In genomic region chr2:26961603-26962184, GRCh38 we compare ENCODE assay signal across 1 cellular context.
TF ChIP-seq lines count a peak whose summit lies in the region.

No MANE protein-coding gene starts in this region.

TF ChIP-seq in HEK293, 187 proteins besides CTCF, POLR2A, EP300 and RAD21 (continued from another document and continues in another):
- TF ChIP-seq ZNF639 (tag by site-specific recombination; IDR thresholded peaks at IDR 0.05), result no peak
- TF ChIP-seq ZNF76 (tag by site-specific recombination; IDR thresholded peaks at IDR 0.05; ENCODE audit: borderline replicate concordance, low read depth), result no peak
- no peak for TF ChIP-seq ZFP69B (tag by site-specific recombination; IDR thresholded peaks at IDR 0.05)
- TF ChIP-seq ZSCAN30 (tag by site-specific recombination; IDR thresholded peaks at IDR 0.05), result 0 out of 2 replicates have a peak, but pooled peaks have one; percentile 45
- TF ChIP-seq, protein P1, sequence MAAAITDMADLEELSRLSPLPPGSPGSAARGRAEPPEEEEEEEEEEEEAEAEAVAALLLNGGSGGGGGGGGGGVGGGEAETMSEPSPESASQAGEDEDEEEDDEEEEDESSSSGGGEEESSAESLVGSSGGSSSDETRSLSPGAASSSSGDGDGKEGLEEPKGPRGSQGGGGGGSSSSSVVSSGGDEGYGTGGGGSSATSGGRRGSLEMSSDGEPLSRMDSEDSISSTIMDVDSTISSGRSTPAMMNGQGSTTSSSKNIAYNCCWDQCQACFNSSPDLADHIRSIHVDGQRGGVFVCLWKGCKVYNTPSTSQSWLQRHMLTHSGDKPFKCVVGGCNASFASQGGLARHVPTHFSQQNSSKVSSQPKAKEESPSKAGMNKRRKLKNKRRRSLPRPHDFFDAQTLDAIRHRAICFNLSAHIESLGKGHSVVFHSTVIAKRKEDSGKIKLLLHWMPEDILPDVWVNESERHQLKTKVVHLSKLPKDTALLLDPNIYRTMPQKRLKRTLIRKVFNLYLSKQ (tag by site-specific recombination; IDR thresholded peaks at IDR 0.05; ENCODE audit: borderline replicate concordance), result no peak
- no peak for TF ChIP-seq PRDM2 (tag by site-specific recombination; IDR thresholded peaks at IDR 0.05; ENCODE audit: borderline replicate concordance)
- TF ChIP-seq, protein P2, sequence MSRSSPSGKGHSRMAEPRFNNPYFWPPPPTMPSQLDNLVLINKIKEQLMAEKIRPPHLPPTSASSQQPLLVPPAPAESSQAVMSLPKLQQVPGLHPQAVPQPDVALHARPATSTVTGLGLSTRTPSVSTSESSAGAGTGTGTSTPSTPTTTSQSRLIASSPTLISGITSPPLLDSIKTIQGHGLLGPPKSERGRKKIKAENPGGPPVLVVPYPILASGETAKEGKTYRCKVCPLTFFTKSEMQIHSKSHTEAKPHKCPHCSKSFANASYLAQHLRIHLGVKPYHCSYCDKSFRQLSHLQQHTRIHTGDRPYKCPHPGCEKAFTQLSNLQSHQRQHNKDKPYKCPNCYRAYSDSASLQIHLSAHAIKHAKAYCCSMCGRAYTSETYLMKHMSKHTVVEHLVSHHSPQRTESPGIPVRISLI (tag by site-specific recombination; IDR thresholded peaks at IDR 0.05), result no peak
- TF ChIP-seq ZNF302 (tag by site-specific recombination; IDR thresholded peaks at IDR 0.05; ENCODE audit: low read depth), result no peak
- no peak for TF ChIP-seq GLI4 (tag by site-specific recombination; IDR thresholded peaks at IDR 0.05)
- no peak for TF ChIP-seq REPIN1 (tag by site-specific recombination; IDR thresholded peaks at IDR 0.05; ENCODE audit: low read depth)
- no peak for TF ChIP-seq PBX3 (CRISPR knock-in tag; IDR thresholded peaks at IDR 0.05)
- no peak for TF ChIP-seq ZNF214 (tag by site-specific recombination; IDR thresholded peaks at IDR 0.05; ENCODE audit: borderline replicate concordance)
- TF ChIP-seq SP3 (tag by site-specific recombination; IDR thresholded peaks at IDR 0.05), result no peak
- no peak for TF ChIP-seq ZNF248 (tag by site-specific recombination; IDR thresholded peaks at IDR 0.05)
- TF ChIP-seq ZNF239 (tag by site-specific recombination; IDR thresholded peaks at IDR 0.05), result no peak
- TF ChIP-seq ZBTB48 (tag by site-specific recombination; IDR thresholded peaks at IDR 0.05), result no peak
- no peak for TF ChIP-seq KLF10 (tag by site-specific recombination; IDR thresholded peaks at IDR 0.05)
- no peak for TF ChIP-seq ZNF530 (tag by site-specific recombination; IDR thresholded peaks at IDR 0.05; ENCODE audit: low read depth)
- no peak for TF ChIP-seq ZBTB20 (tag by site-specific recombination; IDR thresholded peaks at IDR 0.05)
- no peak for TF ChIP-seq ZNF174 (tag by site-specific recombination; IDR thresholded peaks at IDR 0.05)
- peak; percentile 97 for TF ChIP-seq ZNF121 (tag by site-specific recombination; IDR thresholded peaks at IDR 0.05)
- no peak for TF ChIP-seq ZSCAN4 (tag by site-specific recombination; IDR thresholded peaks at IDR 0.05)
- TF ChIP-seq KLF7 (tag by site-specific recombination; IDR thresholded peaks at IDR 0.05; ENCODE audit: borderline replicate concordance), result no peak
- TF ChIP-seq ZNF112 (tag by site-specific recombination; IDR thresholded peaks at IDR 0.05), result no peak
- TF ChIP-seq ZNF645 (tag by site-specific recombination; IDR thresholded peaks at IDR 0.05), result no peak
- no peak for TF ChIP-seq ZBTB7A (tag by site-specific recombination; IDR thresholded peaks at IDR 0.05; ENCODE audit: low read depth)
- peak; percentile 84 for TF ChIP-seq ZNF2 (tag by site-specific recombination; IDR thresholded peaks at IDR 0.05)
- TF ChIP-seq ZNF521 (tag by site-specific recombination; IDR thresholded peaks at IDR 0.05), result no peak
- TF ChIP-seq, protein P3, sequence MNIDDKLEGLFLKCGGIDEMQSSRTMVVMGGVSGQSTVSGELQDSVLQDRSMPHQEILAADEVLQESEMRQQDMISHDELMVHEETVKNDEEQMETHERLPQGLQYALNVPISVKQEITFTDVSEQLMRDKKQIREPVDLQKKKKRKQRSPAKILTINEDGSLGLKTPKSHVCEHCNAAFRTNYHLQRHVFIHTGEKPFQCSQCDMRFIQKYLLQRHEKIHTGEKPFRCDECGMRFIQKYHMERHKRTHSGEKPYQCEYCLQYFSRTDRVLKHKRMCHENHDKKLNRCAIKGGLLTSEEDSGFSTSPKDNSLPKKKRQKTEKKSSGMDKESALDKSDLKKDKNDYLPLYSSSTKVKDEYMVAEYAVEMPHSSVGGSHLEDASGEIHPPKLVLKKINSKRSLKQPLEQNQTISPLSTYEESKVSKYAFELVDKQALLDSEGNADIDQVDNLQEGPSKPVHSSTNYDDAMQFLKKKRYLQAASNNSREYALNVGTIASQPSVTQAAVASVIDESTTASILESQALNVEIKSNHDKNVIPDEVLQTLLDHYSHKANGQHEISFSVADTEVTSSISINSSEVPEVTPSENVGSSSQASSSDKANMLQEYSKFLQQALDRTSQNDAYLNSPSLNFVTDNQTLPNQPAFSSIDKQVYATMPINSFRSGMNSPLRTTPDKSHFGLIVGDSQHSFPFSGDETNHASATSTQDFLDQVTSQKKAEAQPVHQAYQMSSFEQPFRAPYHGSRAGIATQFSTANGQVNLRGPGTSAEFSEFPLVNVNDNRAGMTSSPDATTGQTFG (tag by site-specific recombination; IDR thresholded peaks at IDR 0.05; ENCODE audit: borderline replicate concordance), result no peak
- TF ChIP-seq ZNF140 (tag by site-specific recombination; IDR thresholded peaks at IDR 0.05), result no peak
- TF ChIP-seq ZNF473 (tag by site-specific recombination; IDR thresholded peaks at IDR 0.05), result no peak
- TF ChIP-seq ZNF664 (tag by site-specific recombination; IDR thresholded peaks at IDR 0.05), result no peak
- TF ChIP-seq ZNF157 (tag by site-specific recombination; IDR thresholded peaks at IDR 0.05), result no peak
- TF ChIP-seq MEIS1 (CRISPR knock-in tag; IDR thresholded peaks at IDR 0.05; ENCODE audit: borderline replicate concordance), result no peak
- no peak for TF ChIP-seq GLIS2 (tag by site-specific recombination; IDR thresholded peaks at IDR 0.05)
- TF ChIP-seq ZNF654 (tag by site-specific recombination; IDR thresholded peaks at IDR 0.05; ENCODE audit: low read depth), result peak; percentile 87
- TF ChIP-seq ZNF549 (tag by site-specific recombination; IDR thresholded peaks at IDR 0.05), result no peak
- TF ChIP-seq ELK4 (IDR thresholded peaks at IDR 0.05; ENCODE audit: borderline replicate concordance, low read depth, low read length), result no peak
- no peak for TF ChIP-seq ZNF670 (tag by site-specific recombination; IDR thresholded peaks at IDR 0.05; ENCODE audit: low read depth)
- TF ChIP-seq ZEB2 (tag by site-specific recombination; IDR thresholded peaks at IDR 0.05), result peak; percentile 84
- TF ChIP-seq ZNF768 (tag by site-specific recombination; IDR thresholded peaks at IDR 0.05), result no peak
- no peak for TF ChIP-seq ZNF138 (tag by site-specific recombination; IDR thresholded peaks at IDR 0.05; ENCODE audit: borderline replicate concordance)
- TF ChIP-seq ZBTB17 (tag by site-specific recombination; IDR thresholded peaks at IDR 0.05), result peak; percentile 65
